Comparison of ENCODE assay signal across 8 cellular contexts in genomic region chr19:40465025-40465780, GRCh38. TPM values are rescaled to one million over a fixed set of nuclear protein-coding genes. Genes with fewer than 3 reads are reported as not detected.
DNase-seq lines count a peak whose midpoint lies in the region; ATAC-seq, FAIRE-seq and TF ChIP-seq lines count a peak whose summit lies in the region.

BLVRB (minus strand) TSS chr19:40465745; CDS start chr19:40465688, 57 bp downstream.

- WGBS in stomach, 5 donors: 2 to 9% (median 3%) methylated on average over 11 to 32 of the region's 32 CpGs

- peaks cover 36 to 58% (median 51%) of the 10 kb centered on the region in 4 donors for H3K4me1 ChIP-seq in stomach

- H3K9me3 Mint-ChIP-seq in CD4-positive, alpha-beta T cell: no peaks in the 10 kb centered on the region

- H3K36me3 ChIP-seq in bronchial epithelial cell (ENCODE audit: control insufficient read depth, insufficient read depth, low read length) (peaks cover 4% of the 10 kb centered on the region), stomach (peaks cover 0 to 5% (median 0%) of the 10 kb centered on the region in 4 donors)

- H3K4me3 ChIP-seq in bronchial epithelial cell (ENCODE audit: low read depth, low read length): peak within 1 kb of the TSS; percentile 81
- H3K4me3 ChIP-seq in stomach: peak within 1 kb of the TSS; percentile 60 to 83 (median 74)

- ATAC-seq in CD4-positive, alpha-beta T cell (ENCODE audit: poor library complexity): no peak
- peak; percentile 27 for ATAC-seq in GM21717 (IDR thresholded peaks at IDR 0.05; ENCODE audit: unreplicated experiment)

- peak within 1 kb of the TSS; percentile 93 for H3K4me3 Mint-ChIP-seq in CD4-positive, alpha-beta T cell

- peak in 2 of 4 donors; percentile 58 to 81 for TF ChIP-seq POLR2A in stomach (IDR thresholded peaks at IDR 0.05)

- POLR2A ChIA-PET in CD4-positive, alpha-beta T cell (lab: Charles Lee): interaction anchor here (0.5 to 3.3 kb wide), 18 partner anchors 17 to 985 kb away, joined by 3 to 42 read pairs (median 3); partner anchors contain the start of genes ACTMAP, C19orf47, EGLN2 and PLD3

- DNase-seq in CD4-positive, alpha-beta T cell: peak in 2 of 10 experiments; percentile 1 to 8
- peak; percentile 71 for DNase-seq in RCC 7860 (ENCODE audit: low spot score)
- DNase-seq in bronchial epithelial cell (ENCODE audit: low read depth): peak; percentile 58
- no peak for DNase-seq in stomach
- DNase-seq in GM13977 (ENCODE audit: low spot score): no peak
- DNase-seq in ecto neural progenitor cell (ENCODE audit: low spot score): no peak

- peak within 1 kb of the TSS; percentile 87 for H3K27ac Mint-ChIP-seq in CD4-positive, alpha-beta T cell

- in situ Hi-C loops in GM13977 (cut with MboI; ENCODE audit: low pct_unique_long_range_greater_than_20kb, low sequenced_read_pairs, unreplicated experiment): no loop called here

- FAIRE-seq in RCC 7860 (lab: Jason Lieb, UNC): no peak
- FAIRE-seq in bronchial epithelial cell (lab: Jason Lieb, UNC): no peak

- TF ChIP-seq EP300 in stomach (IDR thresholded peaks at IDR 0.05): no peak

- no peaks in the 10 kb centered on the region for H3K27me3 ChIP-seq in CD4-positive, alpha-beta T cell (ENCODE audit: control insufficient read depth, insufficient read depth, low read length)
- H3K27me3 ChIP-seq in bronchial epithelial cell (ENCODE audit: control insufficient read depth, insufficient read depth, low read length): peaks cover 2% of the 10 kb centered on the region
- no peaks in the 10 kb centered on the region for H3K27me3 ChIP-seq in layer of hippocampus (ENCODE audit: control insufficient read depth, insufficient read depth, low read length)
- H3K27me3 ChIP-seq in stomach: peaks cover 0 to 13% (median 4%) of the 10 kb centered on the region in 3 donors

- peak within 1 kb of the TSS; percentile 13 for H3K27ac ChIP-seq in CD4-positive, alpha-beta T cell (ENCODE audit: low read depth, low read length)
- H3K27ac ChIP-seq in layer of hippocampus (ENCODE audit: low read depth, low read length): peak within 1 kb of the TSS; percentile 87
- peak within 1 kb of the TSS; percentile 93 to 99 (median 96) for H3K27ac ChIP-seq in stomach

- intact Hi-C loops in CD4-positive, alpha-beta T cell (cut with DNase I, micrococcal nuclease): loop anchor here (1.0 to 10.0 kb wide), 8 partner anchors 21 to 798 kb away; partner anchors contain the start of genes LTBP4 (in 2 of the 2), ACTMAP (in 1 of the 2), C19orf47 (in 1 of the 2) and PLD3 (in 1 of the 2)
- intact Hi-C loops in stomach (cut with DNase I; ENCODE audit: low total_unique reads): no loop called here

- H3K36me3 Mint-ChIP-seq in CD4-positive, alpha-beta T cell (ENCODE audit: low read depth): no peaks in the 10 kb centered on the region

- H3K9me3 ChIP-seq in CD4-positive, alpha-beta T cell (ENCODE audit: control insufficient read depth, low read length): no peaks in the 10 kb centered on the region
- H3K9me3 ChIP-seq in stomach: no peaks in the 10 kb centered on the region

- TF ChIP-seq CTCF in CD4-positive, alpha-beta T cell (IDR thresholded peaks at IDR 0.05): no peak
- TF ChIP-seq CTCF in bronchial epithelial cell (IDR thresholded peaks at IDR 0.05; ENCODE audit: insufficient read depth, low read length, severe bottlenecking) (no peak), stomach (IDR thresholded peaks at IDR 0.05) (no peak), GM13977 (IDR thresholded peaks at IDR 0.05; ENCODE audit: extremely low read depth, insufficient read depth, missing control alignments) (no peak)

- H3K4me1 Mint-ChIP-seq in CD4-positive, alpha-beta T cell (ENCODE audit: low read depth): peaks cover 30% of the 10 kb centered on the region

- H3K27me3 Mint-ChIP-seq in CD4-positive, alpha-beta T cell: peaks cover 25% of the 10 kb centered on the region

- CTCF ChIA-PET in CD4-positive, alpha-beta T cell (lab: Charles Lee): interaction anchor here (0.5 to 3.2 kb wide), 12 partner anchors 13 to 975 kb away, joined by 3 to 20 read pairs (median 5); partner anchors contain the start of genes DMAC2 and SERTAD1

RNA-seq across cellular contexts. Expression of gene BLVRB, which starts in this region (rescaled TPM):
- 1 to 10 TPM; 4.3 to 5.2 TPM for total RNA-seq in CD4-positive, alpha-beta T cell
- total RNA-seq in bronchial epithelial cell (682 and 797 TPM in 2 replicates), stomach (100 to 1,000 TPM in 4 of 5 donors, 10 to 100 TPM in 1; 54.3 to 561 (median 121) TPM)
- 100 to 1,000 TPM; 247 to 492 (median 288) TPM for polyA plus RNA-seq in stomach

Comparison
In these comparisons a context has a peak if more than half of its experiments do, and no peak if none do; other contexts are left out.
1. RNA of gene BLVRB (total RNA-seq): 682 to 797 TPM in bronchial epithelial cell and 54.3 to 561 TPM in stomach; 4.3 to 5.2 TPM in CD4-positive, alpha-beta T cell; every median in the first group is over 4 times any median in the second.
2. DNase-seq: peak in RCC 7860 (single experiment) and bronchial epithelial cell (single experiment); none in stomach (single experiment), GM13977 (single experiment) and ecto neural progenitor cell (single experiment).
3. H3K27ac ChIP-seq: peak in every context shown above with its lines; median percentile 96 in stomach; 87 in layer of hippocampus; 13 in CD4-positive, alpha-beta T cell.